Comparison of ENCODE assay signal across 10 cellular contexts in the genomic region with DNA sequence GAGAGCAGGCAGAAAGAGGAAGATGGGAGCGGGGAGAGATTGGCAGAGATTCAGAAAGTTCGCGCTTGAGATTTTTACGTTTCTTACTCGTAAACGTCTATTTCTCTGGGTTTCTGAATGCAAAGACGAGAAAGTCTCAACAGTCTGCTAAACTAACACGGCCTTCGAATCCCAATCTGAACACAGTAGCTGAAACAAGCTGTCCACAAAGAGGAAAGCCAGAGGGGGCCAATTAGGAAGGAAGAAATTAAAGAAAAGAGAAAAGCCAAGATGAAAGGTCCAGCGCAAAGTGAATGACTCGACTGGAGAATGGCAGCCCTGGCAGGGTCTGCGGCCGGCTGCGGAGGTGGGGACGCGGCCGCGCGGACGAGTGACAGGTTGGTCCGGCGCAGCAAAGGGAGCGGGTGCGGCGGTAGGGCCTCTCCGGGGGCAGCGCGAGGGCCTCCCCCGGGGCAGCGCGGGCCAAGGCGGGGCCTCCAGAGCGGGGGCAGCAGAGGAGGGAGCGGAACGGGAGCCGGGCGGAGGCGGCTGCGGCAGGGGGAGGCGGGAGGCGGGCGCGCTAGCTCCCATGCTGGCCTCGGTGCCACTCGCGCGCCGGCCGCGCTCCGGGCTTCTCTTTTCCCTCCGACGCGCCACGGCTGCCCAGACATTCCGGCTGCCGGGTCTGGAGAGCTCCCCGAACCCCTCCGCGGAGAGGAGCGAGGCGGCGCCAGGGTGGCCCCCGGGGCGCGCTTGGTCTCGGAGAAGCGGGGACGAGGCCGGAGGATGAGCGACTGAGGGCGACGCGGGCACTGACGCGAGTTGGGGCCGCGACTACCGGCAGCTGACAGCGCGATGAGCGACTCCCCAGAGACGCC. TPM values are rescaled to one million over a fixed set of nuclear protein-coding genes. Genes with fewer than 3 reads are reported as not detected.
DNase-seq lines count a peak whose midpoint lies in the region; ATAC-seq and TF ChIP-seq lines count a peak whose summit lies in the region.
"Had no signal": no experiment of that assay in that cellular context is flagged by ENCODE, and none has a peak within 500 bp of the region (broad histone marks: within the 10 kb centered on the region; RNA-seq: fewer than 3 reads in every experiment).

Gene VWC2, plus strand, starts transcription at position 557 of the 857 bp plus-strand sequence. CDS start 1,798 bp downstream, outside the sequence.

- no peaks in the 10 kb centered on the region for H3K36me3 ChIP-seq in transverse colon

- peak within 1 kb of the TSS; percentile 67 for H3K27ac Mint-ChIP-seq in T-helper 2 cell treated with Interferon-gamma antibody and Interleukin-4, amounts not matched to agents 5 μg/mL and 100 μg/mL, for 36 hours
- H3K27ac Mint-ChIP-seq in memory B cell, result no peak within 1 kb of the TSS

- no peak for TF ChIP-seq CTCF in transverse colon (IDR thresholded peaks at IDR 0.05)

- no peaks in the 10 kb centered on the region for H3K9me3 ChIP-seq in transverse colon

- H3K4me3 Mint-ChIP-seq in T-helper 2 cell treated with Interferon-gamma antibody and Interleukin-4, amounts not matched to agents 5 μg/mL and 100 μg/mL, for 36 hours, result peak within 1 kb of the TSS; percentile 38
- peak within 1 kb of the TSS; percentile 37 for H3K4me3 Mint-ChIP-seq in memory B cell

- 6 to 7% methylated on average over 19 to 76 of the region's 83 CpGs for WGBS in transverse colon (ENCODE audit: low coverage in 1 of 2), 2 donors

- peaks cover 56% of the 10 kb centered on the region for H3K27me3 ChIP-seq in transverse colon

- H3K36me3 Mint-ChIP-seq in T-helper 2 cell treated with Interferon-gamma antibody and Interleukin-4, amounts not matched to agents 5 μg/mL and 100 μg/mL, for 36 hours (ENCODE audit: low read depth), result no peaks in the 10 kb centered on the region
- H3K36me3 Mint-ChIP-seq in memory B cell, result peaks cover 7% of the 10 kb centered on the region

- H3K27me3 Mint-ChIP-seq in T-helper 2 cell treated with Interferon-gamma antibody and Interleukin-4, amounts not matched to agents 5 μg/mL and 100 μg/mL, for 36 hours (ENCODE audit: low read depth), result peaks cover 61% of the 10 kb centered on the region
- peaks cover 22% of the 10 kb centered on the region for H3K27me3 Mint-ChIP-seq in memory B cell

- peaks cover 3% of the 10 kb centered on the region for H3K4me1 Mint-ChIP-seq in T-helper 2 cell treated with Interferon-gamma antibody and Interleukin-4, amounts not matched to agents 5 μg/mL and 100 μg/mL, for 36 hours (ENCODE audit: low read depth)
- peaks cover 5% of the 10 kb centered on the region for H3K4me1 Mint-ChIP-seq in memory B cell

- H3K4me1 ChIP-seq in transverse colon, result peaks cover 5 to 31% (median 27%) of the 10 kb centered on the region in 4 donors

- no peak within 1 kb of the TSS for H3K27ac ChIP-seq in transverse colon

- no peak for TF ChIP-seq EP300 in transverse colon (IDR thresholded peaks at IDR 0.05; ENCODE audit: low read depth)

- ATAC-seq in memory B cell (ENCODE audit: low read depth) (no peak), HG03442 (IDR thresholded peaks at IDR 0.05; ENCODE audit: unreplicated experiment) (no peak)

- no peaks in the 10 kb centered on the region for H3K9me3 Mint-ChIP-seq in T-helper 2 cell treated with Interferon-gamma antibody and Interleukin-4, amounts not matched to agents 5 μg/mL and 100 μg/mL, for 36 hours
- H3K9me3 Mint-ChIP-seq in memory B cell, result no peaks in the 10 kb centered on the region

- intact Hi-C loops in transverse colon (cut with DNase I; ENCODE audit: low total_unique reads), result no loop called here
- intact Hi-C loops in posterior vena cava (cut with DNase I), result no loop called here

- no peak for TF ChIP-seq POLR2A in transverse colon (IDR thresholded peaks at IDR 0.05)

- in situ Hi-C loops in transverse colon (cut with MboI; ENCODE audit: low pct_ligation_motif_present in 1 of 4, low pct_unique_long_range_greater_than_20kb in 1 of 4, low sequenced_read_pairs in 3 of 4), result no loop called here

- DNase-seq in T-helper 2 cell treated with Interferon-gamma antibody and Interleukin-4, amounts not matched to agents 5 μg/mL and 100 μg/mL, for 36 hours (ENCODE audit: low spot score), result no peak
- DNase-seq in T-helper 2 cell (no peak), cerebellum (ENCODE audit: low spot score) (peak; percentile 68), memory B cell (ENCODE audit: low spot score in 2 of 2) (no peak), transverse colon (no peak), NAMALWA (ENCODE audit: low spot score) (no peak), posterior vena cava (ENCODE audit: low spot score) (no peak)
- DNase-seq: NCI-H2081 treated with DMSO at 0.1 percent for 48 hours; stimulated activated CD8-positive, alpha-beta memory T cell treated with anti-CD3 and anti-CD28 coated beads, Interleukin-4, amount 100 ng/mL, for 48 hours had no signal

- peak within 1 kb of the TSS; percentile 28 to 59 (median 39) for H3K4me3 ChIP-seq in transverse colon

RNA-seq across cellular contexts. Expression of gene VWC2, which starts in this region (rescaled TPM):
- total RNA-seq in cerebellum (5.1 TPM), transverse colon (under 1 TPM in 2 of 4 donors, not detected in 2; 0.16 to 0.27 TPM), posterior vena cava (under 1 TPM; 0.10 to 0.60 TPM)
